ENCODE assay signal across 25 cellular contexts in genomic region chr1:241022366-241022765, GRCh38.
"Had no signal": no experiment of that assay in that cellular context is flagged by ENCODE, and none has a peak within 500 bp of the region (broad histone marks: within the 10 kb centered on the region; RNA-seq: fewer than 3 reads in every experiment).

No MANE protein-coding gene starts in this region.

- H3K9me3 ChIP-seq: gastrocnemius medialis, neutrophil, ovary had no signal

- H3K27ac ChIP-seq: gastrocnemius medialis, neutrophil, ovary, skin epidermis, stomach, suprapubic skin, tibial nerve had no signal

- ATAC-seq: activated CD8-positive, alpha-beta T cell treated with anti-CD3 and anti-CD28 coated beads for 36 hours; activated naive CD8-positive, alpha-beta T cell treated with anti-CD3 and anti-CD28 coated beads, Interleukin-2, amount 50 U/mL, for 24 hours; gastrocnemius medialis; left ventricle myocardium superior; natural killer cell treated with Interleukin-12 subunit alpha and Interleukin-12 subunit beta and Interleukin-15 and Interleukin-18, amount 100 ng/mL, for 72 hours; right cardiac atrium; stimulated activated effector memory CD8-positive, alpha-beta T cell treated with anti-CD3 and anti-CD28 coated beads, Interleukin-12 subunit alpha, Interleukin-12 subunit beta, amount 100 ng/mL, for 72 hours; T-helper 17 cell had no signal

- H3K36me3 ChIP-seq: gastrocnemius medialis, neutrophil, ovary, stomach, suprapubic skin, tibial nerve had no signal

- H3K4me3 ChIP-seq: gastrocnemius medialis, ovary, skin epidermis, stomach, suprapubic skin, tibial nerve had no signal

- DNase-seq: activated CD4-positive, alpha-beta T cell treated with anti-CD3 and anti-CD28 coated beads, Interleukin-2, amount 10 ng/mL, durations not matched to agents 24 days and 14 days; activated CD8-positive, alpha-beta T cell treated with anti-CD3 and anti-CD28 coated beads for 36 hours; activated gamma-delta T cell; activated naive CD4-positive, alpha-beta T cell treated with anti-CD3 and anti-CD28 coated beads, Interleukin-2, amount 50 U/mL, for 16 hours; activated naive CD8-positive, alpha-beta T cell treated with anti-CD3 and anti-CD28 coated beads, Interleukin-2, amount 50 U/mL, for 24 hours; anterior cingulate cortex; caudate nucleus; effector CD4-positive, alpha-beta T cell; erythroblast; gastrocnemius medialis; hypothalamus; left ventricle myocardium superior; mammary epithelial cell; midbrain; ovary; right cardiac atrium; stimulated activated CD4-positive, alpha-beta T cell treated with anti-CD3 and anti-CD28 coated beads, Interleukin-2, amount 100 ng/mL, for 24 hours; stomach; T-helper 17 cell had no signal

- H3K27me3 ChIP-seq: gastrocnemius medialis, neutrophil, ovary, stomach, suprapubic skin, tibial nerve had no signal

- H3K4me1 ChIP-seq: gastrocnemius medialis, stomach, suprapubic skin, tibial nerve had no signal
